Comparison of ENCODE assay signal across 8 cellular contexts in genomic region chr7:123533929-123534382, GRCh38. TPM values are rescaled to one million over a fixed set of nuclear protein-coding genes. Genes with fewer than 3 reads are reported as not detected.
DNase-seq lines count a peak whose midpoint lies in the region; ATAC-seq, FAIRE-seq and TF ChIP-seq lines count a peak whose summit lies in the region.

No MANE protein-coding gene starts in this region.

- peak overlapping the region; percentile 39 for H3K27ac ChIP-seq in CD8-positive, alpha-beta T cell (ENCODE audit: low read depth, low read length)
- H3K27ac ChIP-seq in left lung: peak overlapping the region; percentile 71 to 78

- no peak for FAIRE-seq in D721Med (lab: Jason Lieb, UNC)

- CTCF ChIA-PET in CD8-positive, alpha-beta T cell (lab: Charles Lee): interaction anchor here (0.9 kb wide), 1 partner anchor 40 kb away, joined by 3 read pairs; no protein-coding TSS in a partner anchor

- no peak for TF ChIP-seq CTCF in CD8-positive, alpha-beta T cell (IDR thresholded peaks at IDR 0.05)
- TF ChIP-seq CTCF in left lung (IDR thresholded peaks at IDR 0.05) (no peak), type B pancreatic cell (conservative IDR thresholded peaks at IDR 0.05) (no peak), D721Med (IDR thresholded peaks at IDR 0.05; ENCODE audit: insufficient read depth, missing control alignments) (no peak)

- H3K4me1 Mint-ChIP-seq in CD8-positive, alpha-beta T cell (ENCODE audit: low read depth): peaks cover 28% of the 10 kb centered on the region
- H3K4me1 Mint-ChIP-seq in activated naive CD8-positive, alpha-beta T cell treated with anti-CD3 and anti-CD28 coated beads, Interleukin-2, amount 10 ng/mL, durations not matched to agents 7 days and 5 days: peaks cover 19% of the 10 kb centered on the region
- peaks cover 4% of the 10 kb centered on the region for H3K4me1 Mint-ChIP-seq in type B pancreatic cell (ENCODE audit: unreplicated experiment)

- H3K27ac Mint-ChIP-seq in CD8-positive, alpha-beta T cell: peak overlapping the region; percentile 11
- no peak overlapping the region for H3K27ac Mint-ChIP-seq in activated naive CD8-positive, alpha-beta T cell treated with anti-CD3 and anti-CD28 coated beads, Interleukin-2, amount 10 ng/mL, durations not matched to agents 7 days and 5 days
- H3K27ac Mint-ChIP-seq in type B pancreatic cell: peak overlapping the region; percentile 90

- DNase-seq in CD8-positive, alpha-beta T cell: peak in 2 of 7 experiments; percentile 4 to 31
- DNase-seq in activated naive CD8-positive, alpha-beta T cell treated with anti-CD3 and anti-CD28 coated beads, Interleukin-2, amount 10 ng/mL, durations not matched to agents 7 days and 5 days: no peak
- DNase-seq in left lung (no peak), type B pancreatic cell (ENCODE audit: extremely low spot score, unreplicated experiment) (no peak), D721Med (ENCODE audit: insufficient read length, low spot score) (no peak)
- DNase-seq in stimulated activated CD4-positive, alpha-beta T cell treated with anti-CD3 and anti-CD28 coated beads, Interleukin-4, amount 100 ng/mL, for 1 hour: no peak

- H3K27me3 Mint-ChIP-seq in CD8-positive, alpha-beta T cell (ENCODE audit: low read depth): peaks cover 19% of the 10 kb centered on the region
- peaks cover 31% of the 10 kb centered on the region for H3K27me3 Mint-ChIP-seq in activated naive CD8-positive, alpha-beta T cell treated with anti-CD3 and anti-CD28 coated beads, Interleukin-2, amount 10 ng/mL, durations not matched to agents 7 days and 5 days
- peaks cover 22% of the 10 kb centered on the region for H3K27me3 Mint-ChIP-seq in type B pancreatic cell

- no peaks in the 10 kb centered on the region for H3K36me3 ChIP-seq in CD8-positive, alpha-beta T cell (ENCODE audit: insufficient read depth, low read length)
- H3K36me3 ChIP-seq in left lung: no peaks in the 10 kb centered on the region

- no peaks in the 10 kb centered on the region for H3K9me3 Mint-ChIP-seq in CD8-positive, alpha-beta T cell
- no peaks in the 10 kb centered on the region for H3K9me3 Mint-ChIP-seq in activated naive CD8-positive, alpha-beta T cell treated with anti-CD3 and anti-CD28 coated beads, Interleukin-2, amount 10 ng/mL, durations not matched to agents 7 days and 5 days
- no peaks in the 10 kb centered on the region for H3K9me3 Mint-ChIP-seq in type B pancreatic cell

- H3K4me1 ChIP-seq in CD8-positive, alpha-beta T cell (ENCODE audit: insufficient read depth, low read length): peaks cover 6% of the 10 kb centered on the region
- H3K4me1 ChIP-seq in left lung: peaks cover 0 to 33% of the 10 kb centered on the region in 2 donors

- peaks cover 6% of the 10 kb centered on the region for H3K27me3 ChIP-seq in CD8-positive, alpha-beta T cell (ENCODE audit: insufficient read depth, low read length)
- H3K27me3 ChIP-seq in left lung: peaks cover 0 to 49% of the 10 kb centered on the region in 2 donors

- no peaks in the 10 kb centered on the region for H3K36me3 Mint-ChIP-seq in CD8-positive, alpha-beta T cell
- H3K36me3 Mint-ChIP-seq in activated naive CD8-positive, alpha-beta T cell treated with anti-CD3 and anti-CD28 coated beads, Interleukin-2, amount 10 ng/mL, durations not matched to agents 7 days and 5 days: no peaks in the 10 kb centered on the region
- no peaks in the 10 kb centered on the region for H3K36me3 Mint-ChIP-seq in type B pancreatic cell

- peak; percentile 24 for ATAC-seq in CD8-positive, alpha-beta T cell
- ATAC-seq in GM19455 (IDR thresholded peaks at IDR 0.05; ENCODE audit: unreplicated experiment): peak; percentile 9
- peak; percentile 18 for ATAC-seq in HG03520 (IDR thresholded peaks at IDR 0.05; ENCODE audit: unreplicated experiment)
- ATAC-seq in activated naive CD8-positive, alpha-beta T cell treated with anti-CD3 and anti-CD28 coated beads, Interleukin-2, amount 10 ng/mL, durations not matched to agents 7 days and 5 days (ENCODE audit: low read depth): peak; percentile 4
- peak; percentile 0 for ATAC-seq in left lung

- peak overlapping the region; percentile 61 for H3K4me3 ChIP-seq in CD8-positive, alpha-beta T cell (ENCODE audit: low read depth, low read length)
- peak overlapping the region; percentile 43 to 54 for H3K4me3 ChIP-seq in left lung

- POLR2A ChIA-PET in CD8-positive, alpha-beta T cell (lab: Charles Lee): interaction anchor here (0.6 to 2.8 kb wide), 2 partner anchors 24 to 39 kb away, joined by 3 to 17 read pairs; partner anchors contain the start of gene NDUFA5
- POLR2A ChIA-PET in activated naive CD8-positive, alpha-beta T cell treated with anti-CD3 and anti-CD28 coated beads, Interleukin-2, amount 10 ng/mL, durations not matched to agents 7 days and 5 days (lab: Charles Lee): interaction anchor here (1.2 to 1.6 kb wide), 4 partner anchors 24 to 215 kb away, joined by 3 to 6 read pairs (median 3); partner anchors contain the start of genes NDUFA5 and WASL

- H3K4me3 Mint-ChIP-seq in CD8-positive, alpha-beta T cell: peak overlapping the region; percentile 84
- peak overlapping the region; percentile 95 for H3K4me3 Mint-ChIP-seq in activated naive CD8-positive, alpha-beta T cell treated with anti-CD3 and anti-CD28 coated beads, Interleukin-2, amount 10 ng/mL, durations not matched to agents 7 days and 5 days
- H3K4me3 Mint-ChIP-seq in type B pancreatic cell: peak overlapping the region; percentile 89

- intact Hi-C loops in CD8-positive, alpha-beta T cell (cut with DNase I, micrococcal nuclease): loop anchor here (1.0 to 5.0 kb wide), 4 partner anchors 23 to 1395 kb away; partner anchors contain the start of genes NDUFA5 (in 1 of the 2), POT1 (in 1 of the 2) and WASL (in 1 of the 2)
- intact Hi-C loops in left lung (cut with DNase I): no loop called here

- no peaks in the 10 kb centered on the region for H3K9me3 ChIP-seq in CD8-positive, alpha-beta T cell (ENCODE audit: low read length)
- no peaks in the 10 kb centered on the region for H3K9me3 ChIP-seq in left lung

RNA-seq across cellular contexts. Expression of gene IQUB, which starts 0.4 kb away (rescaled TPM):
- total RNA-seq in CD8-positive, alpha-beta T cell: not detected
- not detected for total RNA-seq in activated naive CD8-positive, alpha-beta T cell treated with anti-CD3 and anti-CD28 coated beads, Interleukin-2, amount 10 ng/mL, durations not matched to agents 7 days and 5 days
- 1 to 10 TPM in 1 of 2 donors, under 1 TPM in 1; 0.87 to 1.3 TPM for total RNA-seq in left lung
- 1.2 and 2.1 TPM in 2 replicates for total RNA-seq in type B pancreatic cell (ENCODE audit: low replicate concordance)

RNA-seq across cellular contexts. Expression of gene NDUFA5, which starts 23.7 kb away (rescaled TPM):
- total RNA-seq in CD8-positive, alpha-beta T cell: 10 to 100 TPM; 62.4 to 70.6 TPM
- 10 to 100 TPM; 51.7 to 56.1 TPM for total RNA-seq in activated naive CD8-positive, alpha-beta T cell treated with anti-CD3 and anti-CD28 coated beads, Interleukin-2, amount 10 ng/mL, durations not matched to agents 7 days and 5 days
- total RNA-seq in left lung (10 to 100 TPM; 55.2 to 66.6 TPM), type B pancreatic cell (ENCODE audit: low replicate concordance) (85.8 and 99.1 TPM in 2 replicates)

Comparison
In these comparisons a context has a peak if more than half of its experiments do, and no peak if none do; other contexts are left out.
1. intact Hi-C loops: an anchor here in CD8-positive, alpha-beta T cell (1.0 to 5.0 kb wide); none called in left lung.